Comparison of ENCODE assay signal across 8 cellular contexts in the genomic region with DNA sequence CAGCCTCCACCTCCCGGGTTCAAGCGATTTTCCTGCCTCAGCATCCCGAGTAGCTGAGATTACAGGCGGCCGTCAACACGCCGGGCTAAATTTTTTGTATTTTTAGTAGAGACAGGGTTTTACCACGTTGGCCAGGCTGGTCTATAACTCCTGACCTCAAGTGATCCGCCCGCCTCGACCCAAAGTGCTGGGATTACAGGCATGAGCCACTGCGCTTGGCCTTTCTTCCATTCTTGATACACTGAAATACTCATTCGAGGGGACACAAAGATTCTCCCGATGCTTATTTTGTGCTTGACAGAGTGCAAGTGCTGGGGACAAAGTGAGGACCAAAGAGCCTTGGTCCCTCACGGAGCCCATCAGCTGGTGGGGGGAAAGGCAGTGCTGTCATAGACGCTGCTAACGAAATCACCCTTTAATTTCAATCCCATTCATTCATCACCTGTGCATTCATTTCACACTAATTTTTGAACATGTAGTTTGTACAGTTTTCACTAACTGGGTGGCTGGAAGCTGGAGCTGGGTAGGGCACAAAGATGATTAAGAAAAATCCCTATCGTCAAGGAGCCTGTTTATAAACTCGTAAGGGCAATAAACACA. TPM values are rescaled to one million over a fixed set of nuclear protein-coding genes. Genes with fewer than 3 reads are reported as not detected.
DNase-seq lines count a peak whose midpoint lies in the region; ATAC-seq and TF ChIP-seq lines count a peak whose summit lies in the region.

No MANE protein-coding gene starts in this region.

- no peak overlapping the region for H3K9ac ChIP-seq in SK-N-SH

- peaks cover 7% of the 10 kb centered on the region for H3K27me3 Mint-ChIP-seq in activated CD8-positive, alpha-beta T cell treated with anti-CD3 and anti-CD28 coated beads for 36 hours
- no peaks in the 10 kb centered on the region for H3K27me3 Mint-ChIP-seq in stimulated activated memory B cell treated with anti-CD40 and anti-IgM and Interleukin-4, amounts not matched to agents 10 μg/mL and 1 μg/mL and 100 μg/mL, for 72 hours

- no peaks in the 10 kb centered on the region for H3K9me3 Mint-ChIP-seq in activated CD8-positive, alpha-beta T cell treated with anti-CD3 and anti-CD28 coated beads for 36 hours
- no peaks in the 10 kb centered on the region for H3K9me3 Mint-ChIP-seq in stimulated activated memory B cell treated with anti-CD40 and anti-IgM and Interleukin-4, amounts not matched to agents 10 μg/mL and 1 μg/mL and 100 μg/mL, for 72 hours

- H3K27me3 ChIP-seq in SK-N-SH (ENCODE audit: insufficient read depth) = no peaks in the 10 kb centered on the region

- no peak overlapping the region for H3K27ac ChIP-seq in SK-N-SH (ENCODE audit: low read depth in 2 of 2, low read length in 1 of 2)

- POLR2A ChIA-PET in SK-N-SH (lab: Yijun Ruan, JAX) = interaction anchor here (0.7 to 1.5 kb wide), 3 partner anchors 9 to 62 kb away, joined by 3 to 12 read pairs (median 4); a partner anchor contains a TSS
- POLR2A ChIA-PET in activated CD8-positive, alpha-beta T cell treated with anti-CD3 and anti-CD28 coated beads for 36 hours (lab: Charles Lee) = interaction anchor here (0.8 to 2.4 kb wide), 8 partner anchors 8 to 219 kb away, joined by 3 to 10 read pairs (median 4); a partner anchor contains a TSS

- intact Hi-C loops in activated CD8-positive, alpha-beta T cell treated with anti-CD3 and anti-CD28 coated beads for 36 hours (cut with micrococcal nuclease) = no loop called here

- no peak for TF ChIP-seq CTCF in SK-N-SH (IDR thresholded peaks at IDR 0.05)
- no peak for TF ChIP-seq CTCF in activated CD8-positive, alpha-beta T cell treated with anti-CD3 and anti-CD28 coated beads for 36 hours (IDR thresholded peaks at IDR 0.05)

- H3K4me1 Mint-ChIP-seq in activated CD8-positive, alpha-beta T cell treated with anti-CD3 and anti-CD28 coated beads for 36 hours (ENCODE audit: low read depth) = peaks cover 38% of the 10 kb centered on the region
- H3K4me1 Mint-ChIP-seq in stimulated activated memory B cell treated with anti-CD40 and anti-IgM and Interleukin-4, amounts not matched to agents 10 μg/mL and 1 μg/mL and 100 μg/mL, for 72 hours = peaks cover 35% of the 10 kb centered on the region

- H2AFZ ChIP-seq in SK-N-SH (ENCODE audit: low read depth) = peak overlapping the region; percentile 84

- H3K4me1 ChIP-seq in SK-N-SH (ENCODE audit: control insufficient read depth in 1 of 2, insufficient read depth in 2 of 2, low read depth in 1 of 2, low read length in 1 of 2) = peaks cover 14 to 21% of the 10 kb centered on the region in 2 experiments; a peak in 3 of 4 replicates

- peak overlapping the region; percentile 79 for H3K4me3 Mint-ChIP-seq in activated CD8-positive, alpha-beta T cell treated with anti-CD3 and anti-CD28 coated beads for 36 hours
- peak overlapping the region; percentile 91 for H3K4me3 Mint-ChIP-seq in stimulated activated memory B cell treated with anti-CD40 and anti-IgM and Interleukin-4, amounts not matched to agents 10 μg/mL and 1 μg/mL and 100 μg/mL, for 72 hours

- no peaks in the 10 kb centered on the region for H3K9me2 ChIP-seq in SK-N-SH

- H3K27ac Mint-ChIP-seq in activated CD8-positive, alpha-beta T cell treated with anti-CD3 and anti-CD28 coated beads for 36 hours = no peak overlapping the region
- peak overlapping the region; percentile 97 for H3K27ac Mint-ChIP-seq in stimulated activated memory B cell treated with anti-CD40 and anti-IgM and Interleukin-4, amounts not matched to agents 10 μg/mL and 1 μg/mL and 100 μg/mL, for 72 hours

- peak overlapping the region; percentile 81 for H3K4me2 ChIP-seq in SK-N-SH

- no peak for TF ChIP-seq RAD21 in SK-N-SH (IDR thresholded peaks at IDR 0.05; ENCODE audit: low read length)

- H4K20me1 ChIP-seq in SK-N-SH (ENCODE audit: insufficient read depth) = peaks cover 38% of the 10 kb centered on the region

- ATAC-seq in SK-N-SH treated with all-trans-retinoic acid at 6 μM for 48 hours (no peak), HG03139 (IDR thresholded peaks at IDR 0.05; ENCODE audit: unreplicated experiment) (no peak)
- no peak for ATAC-seq in activated CD8-positive, alpha-beta T cell treated with anti-CD3 and anti-CD28 coated beads for 36 hours
- ATAC-seq in stimulated activated memory B cell treated with anti-CD40 and anti-IgM and Interleukin-4, amounts not matched to agents 10 μg/mL and 1 μg/mL and 100 μg/mL, for 72 hours = no peak

- H3K79me2 ChIP-seq in SK-N-SH (ENCODE audit: insufficient read depth) = peaks cover 43% of the 10 kb centered on the region

- CTCF ChIA-PET in SK-N-SH (lab: Yijun Ruan, JAX) = interaction anchor here (0.6 to 10.5 kb wide), 21 partner anchors 8 to 464 kb away, joined by 3 to 126 read pairs (median 4); a partner anchor contains a TSS
- CTCF ChIA-PET in activated CD8-positive, alpha-beta T cell treated with anti-CD3 and anti-CD28 coated beads for 36 hours (lab: Charles Lee) = interaction anchor here (0.6 to 2.0 kb wide), 12 partner anchors 8 to 63 kb away, joined by 3 to 12 read pairs (median 4); no protein-coding TSS in a partner anchor

- no peaks in the 10 kb centered on the region for H3K9me3 ChIP-seq in SK-N-SH
- no peaks in the 10 kb centered on the region for H3K9me3 ChIP-seq in iPS-18c (ENCODE audit: control insufficient read depth, insufficient read depth, low read length)

- DNase-seq in SK-N-SH (no peak), KBM-7 (no peak), HCEC 1CT (no peak)
- no peak for DNase-seq in activated CD8-positive, alpha-beta T cell treated with anti-CD3 and anti-CD28 coated beads for 36 hours

- TF ChIP-seq EP300 in SK-N-SH (IDR thresholded peaks at IDR 0.05; ENCODE audit: borderline replicate concordance in 1 of 2, low read depth in 1 of 2, low read length in 1 of 2) = no peak

- WGBS in SK-N-SH (ENCODE audit: low lambda C conversion rate) = 42% methylated on average over 19 of the region's 19 CpGs

- H3K36me3 Mint-ChIP-seq in activated CD8-positive, alpha-beta T cell treated with anti-CD3 and anti-CD28 coated beads for 36 hours (ENCODE audit: low read depth) = peaks cover 27% of the 10 kb centered on the region
- H3K36me3 Mint-ChIP-seq in stimulated activated memory B cell treated with anti-CD40 and anti-IgM and Interleukin-4, amounts not matched to agents 10 μg/mL and 1 μg/mL and 100 μg/mL, for 72 hours = peaks cover 6% of the 10 kb centered on the region

- peak overlapping the region; percentile 82 to 90 for H3K4me3 ChIP-seq in SK-N-SH (ENCODE audit: low read depth in 2 of 2, low read length in 1 of 2)
- H3K4me3 ChIP-seq in iPS-18c (ENCODE audit: insufficient read depth, low read depth, low read length) = peak overlapping the region; percentile 95; the same call in 1 of the 2 replicates

- peaks cover 11% of the 10 kb centered on the region for H3F3A ChIP-seq in SK-N-SH (replicated peaks; ENCODE audit: insufficient read depth)

- in situ Hi-C loops in KBM-7 (cut with MboI; ENCODE audit: low pct_unique_long_range_greater_than_20kb, low sequenced_read_pairs) = no loop called here

- peaks cover 14 to 15% of the 10 kb centered on the region in 2 experiments for H3K36me3 ChIP-seq in SK-N-SH (replicated peaks in 1 of 2; ENCODE audit: control insufficient read depth in 1 of 2, insufficient read depth in 2 of 2, low read length in 1 of 2)

TF ChIP-seq in SK-N-SH, 30 proteins besides CTCF, POLR2A, EP300 and RAD21:
- no peak for TF ChIP-seq NRF1 (IDR thresholded peaks at IDR 0.05; ENCODE audit: low read depth, low read length)
- TF ChIP-seq YY1 (IDR thresholded peaks at IDR 0.05; ENCODE audit: low read depth) = no peak
- no peak for TF ChIP-seq MXI1 (IDR thresholded peaks at IDR 0.05; ENCODE audit: low read depth, low read length)
- TF ChIP-seq, protein P1, sequence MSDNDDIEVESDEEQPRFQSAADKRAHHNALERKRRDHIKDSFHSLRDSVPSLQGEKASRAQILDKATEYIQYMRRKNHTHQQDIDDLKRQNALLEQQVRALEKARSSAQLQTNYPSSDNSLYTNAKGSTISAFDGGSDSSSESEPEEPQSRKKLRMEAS (IDR thresholded peaks at IDR 0.05; ENCODE audit: low read depth) = no peak
- TF ChIP-seq ELF1 (IDR thresholded peaks at IDR 0.05) = no peak

TF ChIP-seq in SK-N-SH treated with all-trans-retinoic acid at 6 μM for 48 hours, 23 proteins besides CTCF, POLR2A, EP300 and RAD21:
- TF ChIP-seq, protein P2, sequence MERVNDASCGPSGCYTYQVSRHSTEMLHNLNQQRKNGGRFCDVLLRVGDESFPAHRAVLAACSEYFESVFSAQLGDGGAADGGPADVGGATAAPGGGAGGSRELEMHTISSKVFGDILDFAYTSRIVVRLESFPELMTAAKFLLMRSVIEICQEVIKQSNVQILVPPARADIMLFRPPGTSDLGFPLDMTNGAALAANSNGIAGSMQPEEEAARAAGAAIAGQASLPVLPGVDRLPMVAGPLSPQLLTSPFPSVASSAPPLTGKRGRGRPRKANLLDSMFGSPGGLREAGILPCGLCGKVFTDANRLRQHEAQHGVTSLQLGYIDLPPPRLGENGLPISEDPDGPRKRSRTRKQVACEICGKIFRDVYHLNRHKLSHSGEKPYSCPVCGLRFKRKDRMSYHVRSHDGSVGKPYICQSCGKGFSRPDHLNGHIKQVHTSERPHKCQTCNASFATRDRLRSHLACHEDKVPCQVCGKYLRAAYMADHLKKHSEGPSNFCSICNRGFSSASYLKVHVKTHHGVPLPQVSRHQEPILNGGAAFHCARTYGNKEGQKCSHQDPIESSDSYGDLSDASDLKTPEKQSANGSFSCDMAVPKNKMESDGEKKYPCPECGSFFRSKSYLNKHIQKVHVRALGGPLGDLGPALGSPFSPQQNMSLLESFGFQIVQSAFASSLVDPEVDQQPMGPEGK (CRISPR knock-in tag; IDR thresholded peaks at IDR 0.05; ENCODE audit: borderline replicate concordance) = no peak
- no peak for TF ChIP-seq ESRRG (CRISPR knock-in tag; IDR thresholded peaks at IDR 0.05)
- TF ChIP-seq ZNF565 (CRISPR knock-in tag; conservative IDR thresholded peaks at IDR 0.05; ENCODE audit: low read depth) = no peak
- TF ChIP-seq BACH2 (CRISPR knock-in tag; IDR thresholded peaks at IDR 0.05; ENCODE audit: borderline replicate concordance) = no peak
- no peak for TF ChIP-seq TCF4 (CRISPR knock-in tag; IDR thresholded peaks at IDR 0.05; ENCODE audit: borderline replicate concordance)
- TF ChIP-seq ZC3H10 (CRISPR knock-in tag; IDR thresholded peaks at IDR 0.05) = no peak

RNA-seq across cellular contexts. Expression of a gene that starts 0.6 kb away (rescaled TPM):
- 13.8 and 16.3 TPM in 2 replicates for polyA plus RNA-seq in SK-N-SH (2012; rRNA removed)
- 14.7 and 21.1 TPM in 2 replicates for polyA plus RNA-seq in SK-N-SH (2012; cell fraction: cytosol; rRNA removed)
- 13.0 and 33.6 TPM in 2 replicates for polyA plus RNA-seq in SK-N-SH (2012; cell fraction: nucleus; rRNA removed)
- total RNA-seq in activated CD8-positive, alpha-beta T cell treated with anti-CD3 and anti-CD28 coated beads for 36 hours = 10 to 100 TPM; 27.9 to 30.3 TPM
